In genomic region chr14:106170163-106170658, GRCh38 we compare ENCODE assay signal across 8 cellular contexts.
DNase-seq lines count a peak whose midpoint lies in the region; ATAC-seq and TF ChIP-seq lines count a peak whose summit lies in the region.
"Not testable (repeated sequence)": the region's sequence is repeated elsewhere in the genome, so short reads cannot be mapped to it uniquely, and the experiment has no call there.

No MANE protein-coding gene starts in this region.

- POLR2A ChIA-PET in MCF 10A (lab: Yijun Ruan, JAX): not testable (repeated sequence)

- not testable (repeated sequence) for H3K9me3 Mint-ChIP-seq in MCF 10A (ENCODE audit: unreplicated experiment); memory B cell

- H3K4me3 Mint-ChIP-seq in MCF 10A (ENCODE audit: unreplicated experiment); memory B cell: not testable (repeated sequence)

- H3K9me3 ChIP-seq in WERI-Rb-1 (ENCODE audit: severe bottlenecking): not testable (repeated sequence)

- BruUV-seq in MCF 10A (replicated peaks; lab: Mats Ljungman, UMichigan): not testable (repeated sequence)

- TF ChIP-seq CTCF in 22Rv1 (IDR thresholded peaks at IDR 0.05) (peak; percentile 77), GM12873 (IDR thresholded peaks at IDR 0.05; ENCODE audit: insufficient read depth, low read depth, low read length, missing control alignments) (peak; percentile 82), WERI-Rb-1 (IDR thresholded peaks at IDR 0.05; ENCODE audit: low read depth, low read length) (peak; percentile 63), MCF 10A (IDR thresholded peaks at IDR 0.05; ENCODE audit: unreplicated experiment) (peak; percentile 58)

- not testable (repeated sequence) for H3K27ac ChIP-seq in 22Rv1, WERI-Rb-1

- intact Hi-C loops in MCF 10A (cut with micrococcal nuclease): not testable (repeated sequence)

- not testable (repeated sequence) for H3K27ac Mint-ChIP-seq in MCF 10A (ENCODE audit: low read depth, unreplicated experiment); memory B cell

- not testable (repeated sequence) for H3K4me1 Mint-ChIP-seq in MCF 10A (ENCODE audit: insufficient read depth, unreplicated experiment); memory B cell

- peaks cover 70% of the 10 kb centered on the region for H3K27me3 Mint-ChIP-seq in MCF 10A (ENCODE audit: insufficient read depth, unreplicated experiment)
- peaks cover 20% of the 10 kb centered on the region for H3K27me3 Mint-ChIP-seq in memory B cell

- peak; percentile 21 for DNase-seq in NCI-H1694 (lab: John Stamatoyannopoulos, UW)
- DNase-seq in WERI-Rb-1: peak; percentile 24
- DNase-seq in activated T-cell treated with anti-CD3 and anti-CD28 coated beads for 48 hours (ENCODE audit: low read depth): peak; percentile 78
- not testable (repeated sequence) for DNase-seq in MCF 10A (ENCODE audit: unreplicated experiment)
- peak; percentile 55 to 70 for DNase-seq in memory B cell (ENCODE audit: low spot score in 2 of 2)
- DNase-seq in stimulated activated CD4-positive, alpha-beta T cell treated with anti-CD3 and anti-CD28 coated beads, Interleukin-4, amount 100 ng/mL, for 4 hours: peak; percentile 38 to 53

- not testable (repeated sequence) for H3K4me3 ChIP-seq in WERI-Rb-1 (ENCODE audit: low read depth, low read length)

- H3K27me3 ChIP-seq in WERI-Rb-1 (ENCODE audit: insufficient read depth, low read depth, severe bottlenecking): not testable (repeated sequence)

- not testable (repeated sequence) for H3K36me3 ChIP-seq in WERI-Rb-1

- CTCF ChIA-PET in MCF 10A (lab: Yijun Ruan, JAX): not testable (repeated sequence)

- not testable (repeated sequence) for H3K36me3 Mint-ChIP-seq in MCF 10A (ENCODE audit: insufficient read depth, unreplicated experiment); memory B cell

- peak; percentile 34 for ATAC-seq in memory B cell (ENCODE audit: low read depth)
